1 cellular context compared by ENCODE assay signal in the genomic region with DNA sequence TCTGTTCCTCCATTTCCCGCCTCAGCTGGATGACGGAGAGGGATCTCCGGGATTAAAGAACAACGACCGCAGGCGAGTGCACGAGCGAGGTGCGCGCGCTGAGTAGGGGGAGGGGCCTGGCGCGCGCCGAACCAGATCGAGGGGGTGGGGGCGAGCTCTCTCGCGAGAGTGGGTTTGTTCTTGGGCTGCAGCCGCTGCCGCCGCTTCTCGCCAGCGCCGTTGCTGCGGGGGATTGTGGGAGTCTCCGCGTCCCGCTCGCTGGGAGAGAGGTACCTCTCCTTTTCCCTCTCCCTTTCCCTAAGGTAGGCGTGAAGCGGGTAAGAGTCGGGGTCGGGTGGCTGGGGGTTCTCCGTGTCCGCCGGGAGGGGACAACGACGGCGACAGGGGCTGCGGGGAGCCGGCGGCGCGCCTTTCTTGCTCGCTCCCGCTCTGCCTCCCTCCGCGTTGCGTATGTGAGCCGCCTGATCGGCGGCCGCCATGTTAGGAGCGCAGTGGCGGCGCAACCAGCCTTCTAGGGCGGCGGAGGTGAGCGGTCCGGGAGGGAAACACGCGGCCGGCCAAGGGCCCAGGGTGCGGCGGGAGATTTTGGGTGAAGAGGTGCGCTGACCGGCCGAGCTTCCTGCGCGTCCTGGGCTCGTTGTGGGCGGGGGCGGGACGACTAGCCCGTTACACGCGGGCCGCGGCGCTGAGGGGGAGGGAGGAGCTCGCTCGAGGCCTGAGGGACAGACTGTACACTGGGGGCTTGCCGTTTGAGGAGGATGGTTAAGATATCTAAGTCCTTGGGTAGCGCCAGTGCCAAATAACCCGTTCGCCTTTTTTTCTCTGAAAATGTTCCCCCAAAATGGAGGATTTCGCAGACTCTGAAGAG.
TF ChIP-seq lines count a peak whose summit lies in the region.

A gene with protein sequence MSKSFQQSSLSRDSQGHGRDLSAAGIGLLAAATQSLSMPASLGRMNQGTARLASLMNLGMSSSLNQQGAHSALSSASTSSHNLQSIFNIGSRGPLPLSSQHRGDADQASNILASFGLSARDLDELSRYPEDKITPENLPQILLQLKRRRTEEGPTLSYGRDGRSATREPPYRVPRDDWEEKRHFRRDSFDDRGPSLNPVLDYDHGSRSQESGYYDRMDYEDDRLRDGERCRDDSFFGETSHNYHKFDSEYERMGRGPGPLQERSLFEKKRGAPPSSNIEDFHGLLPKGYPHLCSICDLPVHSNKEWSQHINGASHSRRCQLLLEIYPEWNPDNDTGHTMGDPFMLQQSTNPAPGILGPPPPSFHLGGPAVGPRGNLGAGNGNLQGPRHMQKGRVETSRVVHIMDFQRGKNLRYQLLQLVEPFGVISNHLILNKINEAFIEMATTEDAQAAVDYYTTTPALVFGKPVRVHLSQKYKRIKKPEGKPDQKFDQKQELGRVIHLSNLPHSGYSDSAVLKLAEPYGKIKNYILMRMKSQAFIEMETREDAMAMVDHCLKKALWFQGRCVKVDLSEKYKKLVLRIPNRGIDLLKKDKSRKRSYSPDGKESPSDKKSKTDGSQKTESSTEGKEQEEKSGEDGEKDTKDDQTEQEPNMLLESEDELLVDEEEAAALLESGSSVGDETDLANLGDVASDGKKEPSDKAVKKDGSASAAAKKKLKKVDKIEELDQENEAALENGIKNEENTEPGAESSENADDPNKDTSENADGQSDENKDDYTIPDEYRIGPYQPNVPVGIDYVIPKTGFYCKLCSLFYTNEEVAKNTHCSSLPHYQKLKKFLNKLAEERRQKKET (plus strand): TSS at position 237 of the 868 bp plus-strand sequence. CDS start 13,676 bp downstream, outside the sequence.

TF ChIP-seq in HepG2, 621 proteins besides CTCF, POLR2A, EP300 and RAD21 (continued from another document and continues in another):
- TF ChIP-seq ZNF609 (CRISPR knock-in tag; IDR thresholded peaks at IDR 0.05; ENCODE audit: borderline replicate concordance) (peak; percentile 25; the same call in 1 of the 2 replicates), ZNF782 (CRISPR knock-in tag; IDR thresholded peaks at IDR 0.05; ENCODE audit: borderline replicate concordance) (peak; percentile 72; the same call in 1 of the 2 replicates), NCOR1 (IDR thresholded peaks at IDR 0.05; ENCODE audit: borderline replicate concordance, low read length) (peak; percentile 35; the same call in 1 of the 2 replicates), NFYB (CRISPR knock-in tag; IDR thresholded peaks at IDR 0.05) (no peak), RBAK (CRISPR knock-in tag; IDR thresholded peaks at IDR 0.05) (no peak), NFATC3 (CRISPR knock-in tag; IDR thresholded peaks at IDR 0.05) (no peak), SUZ12 (IDR thresholded peaks at IDR 0.05; ENCODE audit: low read depth, low read length) (0 out of 2 replicates have a peak, but pooled peaks have one; percentile 7), MAFG (CRISPR knock-in tag; IDR thresholded peaks at IDR 0.05) (no peak), MTF1 (CRISPR knock-in tag; IDR thresholded peaks at IDR 0.05) (no peak), ZNF543 (CRISPR knock-in tag; IDR thresholded peaks at IDR 0.05) (peak; percentile 97), NFRKB (IDR thresholded peaks at IDR 0.05) (peak; percentile 82), HIC2 (CRISPR knock-in tag; IDR thresholded peaks at IDR 0.05; ENCODE audit: low read depth) (no peak), ZNF138 (CRISPR knock-in tag; IDR thresholded peaks at IDR 0.05; ENCODE audit: low read depth) (peak; percentile 89; the same call in 1 of the 2 replicates), XBP1 (CRISPR knock-in tag; IDR thresholded peaks at IDR 0.05) (no peak), HCFC1 (IDR thresholded peaks at IDR 0.05; ENCODE audit: low read depth, low read length) (no peak), ZFP36L1 (CRISPR knock-in tag; IDR thresholded peaks at IDR 0.05) (peak; percentile 65; the same call in 1 of the 2 replicates), ZNF496 (CRISPR knock-in tag; IDR thresholded peaks at IDR 0.05; ENCODE audit: insufficient replicate concordance) (no peak), ZNF572 (CRISPR knock-in tag; IDR thresholded peaks at IDR 0.05) (no peak; the same call in 1 of the 2 replicates), ZNF7 (CRISPR knock-in tag; IDR thresholded peaks at IDR 0.05) (no peak), IKZF4 (CRISPR knock-in tag; IDR thresholded peaks at IDR 0.05; ENCODE audit: borderline replicate concordance, low read depth, not compliant biosample characterization) (peak; percentile 86), NR2C2 (CRISPR knock-in tag; IDR thresholded peaks at IDR 0.05; ENCODE audit: borderline replicate concordance) (peak; percentile 50; the same call in 1 of the 2 replicates), NFIC (IDR thresholded peaks at IDR 0.05; ENCODE audit: low read length) (no peak), SETDB1 (CRISPR knock-in tag; IDR thresholded peaks at IDR 0.05; ENCODE audit: borderline replicate concordance) (no peak), XRCC5 (optimal IDR thresholded peaks at IDR 0.05; ENCODE audit: low read length) (no peak), ZNF256 (CRISPR knock-in tag; conservative IDR thresholded peaks at IDR 0.05) (no peak), REPIN1 (CRISPR knock-in tag; IDR thresholded peaks at IDR 0.05; ENCODE audit: borderline replicate concordance, low read depth) (peak; percentile 32; the same call in 1 of the 2 replicates), ZBTB38 (CRISPR knock-in tag; IDR thresholded peaks at IDR 0.05) (no peak), HES4 (CRISPR knock-in tag; IDR thresholded peaks at IDR 0.05; ENCODE audit: borderline replicate concordance) (no peak; the same call in 1 of the 2 replicates), SNAPC4 (CRISPR knock-in tag; IDR thresholded peaks at IDR 0.05) (peak; percentile 31; the same call in 1 of the 2 replicates), YY1 (IDR thresholded peaks at IDR 0.05; ENCODE audit: insufficient read depth, insufficient replicate concordance, low read depth, low read length) (peak; percentile 94), ZMAT3 (CRISPR knock-in tag; conservative IDR thresholded peaks at IDR 0.05) (no peak), CCAR2 (optimal IDR thresholded peaks at IDR 0.05; ENCODE audit: low read depth, low read length) (no peak)
- TF ChIP-seq, protein P1, sequence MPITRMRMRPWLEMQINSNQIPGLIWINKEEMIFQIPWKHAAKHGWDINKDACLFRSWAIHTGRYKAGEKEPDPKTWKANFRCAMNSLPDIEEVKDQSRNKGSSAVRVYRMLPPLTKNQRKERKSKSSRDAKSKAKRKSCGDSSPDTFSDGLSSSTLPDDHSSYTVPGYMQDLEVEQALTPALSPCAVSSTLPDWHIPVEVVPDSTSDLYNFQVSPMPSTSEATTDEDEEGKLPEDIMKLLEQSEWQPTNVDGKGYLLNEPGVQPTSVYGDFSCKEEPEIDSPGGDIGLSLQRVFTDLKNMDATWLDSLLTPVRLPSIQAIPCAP (CRISPR knock-in tag; IDR thresholded peaks at IDR 0.05; ENCODE audit: low read depth) = 0 out of 2 replicates have a peak, but pooled peaks have one; percentile 62
- TF ChIP-seq, protein P2, sequence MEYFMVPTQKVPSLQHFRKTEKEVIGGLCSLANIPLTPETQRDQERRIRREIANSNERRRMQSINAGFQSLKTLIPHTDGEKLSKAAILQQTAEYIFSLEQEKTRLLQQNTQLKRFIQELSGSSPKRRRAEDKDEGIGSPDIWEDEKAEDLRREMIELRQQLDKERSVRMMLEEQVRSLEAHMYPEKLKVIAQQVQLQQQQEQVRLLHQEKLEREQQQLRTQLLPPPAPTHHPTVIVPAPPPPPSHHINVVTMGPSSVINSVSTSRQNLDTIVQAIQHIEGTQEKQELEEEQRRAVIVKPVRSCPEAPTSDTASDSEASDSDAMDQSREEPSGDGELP (IDR thresholded peaks at IDR 0.05; ENCODE audit: borderline replicate concordance, low read depth) = peak; percentile 67; the same call in 1 of the 2 replicates
- TF ChIP-seq, protein P3, sequence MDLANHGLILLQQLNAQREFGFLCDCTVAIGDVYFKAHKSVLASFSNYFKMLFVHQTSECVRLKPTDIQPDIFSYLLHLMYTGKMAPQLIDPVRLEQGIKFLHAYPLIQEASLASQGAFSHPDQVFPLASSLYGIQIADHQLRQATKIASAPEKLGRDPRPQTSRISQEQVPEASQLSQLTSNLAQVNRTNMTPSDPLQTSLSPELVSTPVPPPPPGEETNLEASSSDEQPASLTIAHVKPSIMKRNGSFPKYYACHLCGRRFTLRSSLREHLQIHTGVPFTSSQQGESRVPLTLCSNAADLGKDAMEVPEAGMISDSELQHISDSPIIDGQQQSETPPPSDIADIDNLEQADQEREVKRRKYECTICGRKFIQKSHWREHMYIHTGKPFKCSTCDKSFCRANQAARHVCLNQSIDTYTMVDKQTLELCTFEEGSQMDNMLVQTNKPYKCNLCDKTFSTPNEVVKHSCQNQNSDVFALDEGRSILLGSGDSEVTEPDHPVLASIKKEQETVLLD (CRISPR knock-in tag; IDR thresholded peaks at IDR 0.05; ENCODE audit: low read depth) = no peak
- TF ChIP-seq, protein P4, sequence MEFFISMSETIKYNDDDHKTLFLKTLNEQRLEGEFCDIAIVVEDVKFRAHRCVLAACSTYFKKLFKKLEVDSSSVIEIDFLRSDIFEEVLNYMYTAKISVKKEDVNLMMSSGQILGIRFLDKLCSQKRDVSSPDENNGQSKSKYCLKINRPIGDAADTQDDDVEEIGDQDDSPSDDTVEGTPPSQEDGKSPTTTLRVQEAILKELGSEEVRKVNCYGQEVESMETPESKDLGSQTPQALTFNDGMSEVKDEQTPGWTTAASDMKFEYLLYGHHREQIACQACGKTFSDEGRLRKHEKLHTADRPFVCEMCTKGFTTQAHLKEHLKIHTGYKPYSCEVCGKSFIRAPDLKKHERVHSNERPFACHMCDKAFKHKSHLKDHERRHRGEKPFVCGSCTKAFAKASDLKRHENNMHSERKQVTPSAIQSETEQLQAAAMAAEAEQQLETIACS (CRISPR knock-in tag; IDR thresholded peaks at IDR 0.05) = peak; percentile 96
